11 cellular contexts compared by ENCODE assay signal in genomic region chr11:72227316-72228228, GRCh38. TPM values are rescaled to one million over a fixed set of nuclear protein-coding genes. Genes with fewer than 3 reads are reported as not detected.
DNase-seq lines count a peak whose midpoint lies in the region; ATAC-seq lines count a peak whose summit lies in the region.
"Had no signal": no experiment of that assay in that cellular context is flagged by ENCODE, and none has a peak within 500 bp of the region (broad histone marks: within the 10 kb centered on the region; RNA-seq: fewer than 3 reads in every experiment).

No MANE protein-coding gene starts in this region.

- H3K27me3 ChIP-seq in BLaER1 treated with 17β-estradiol and CSF1 and Interleukin-3, amounts not matched to agents 10 nM and 100 nM, result no peaks in the 10 kb centered on the region

- H3K4me1 ChIP-seq in BLaER1 treated with 17β-estradiol and CSF1 and Interleukin-3, amounts not matched to agents 10 nM and 100 nM, result peaks cover 33 to 77% (median 42%) of the 10 kb centered on the region in 10 experiments

- H3K27ac ChIP-seq in BLaER1 treated with 17β-estradiol and CSF1 and Interleukin-3, amounts not matched to agents 10 nM and 100 nM, result 0 out of 22 replicates have a peak overlapping the region, but pooled peaks of 1 of the 11 experiments have one; percentile 9

- H3K4me2 ChIP-seq in BLaER1 treated with 17β-estradiol and CSF1 and Interleukin-3, amounts not matched to agents 10 nM and 100 nM, result peak overlapping the region in 10 of 11 experiments; percentile 13 to 99 (median 96); a peak in 11 of 22 replicates

- in situ Hi-C loops in G401 (cut with HindIII; ENCODE audit: low sequenced_read_pairs), result no loop called here

- H3K4me3 Mint-ChIP-seq in activated naive CD8-positive, alpha-beta T cell treated with anti-CD3 and anti-CD28 coated beads for 36 hours, result no peak overlapping the region

- DNase-seq in Jurkat, Clone E6-1 (ENCODE audit: low read depth, low spot score), result peak; percentile 42
- DNase-seq in SHP77 (lab: John Stamatoyannopoulos, UW) (peak; percentile 97 to 98), mesenteric fat pad (ENCODE audit: low spot score) (peak; percentile 87), G401 (ENCODE audit: low spot score) (no peak)
- no peak for DNase-seq in activated naive CD8-positive, alpha-beta T cell treated with anti-CD3 and anti-CD28 coated beads for 36 hours
- DNase-seq: EL had no signal

- H4K20me1 ChIP-seq in BLaER1 treated with 17β-estradiol and CSF1 and Interleukin-3, amounts not matched to agents 10 nM and 100 nM, result peaks cover 45 to 76% (median 68%) of the 10 kb centered on the region in 11 experiments

- ATAC-seq in GM18861 (IDR thresholded peaks at IDR 0.05; ENCODE audit: unreplicated experiment) (no peak), HG03439 (IDR thresholded peaks at IDR 0.05; ENCODE audit: unreplicated experiment) (no peak)

- H3K27ac Mint-ChIP-seq in activated naive CD8-positive, alpha-beta T cell treated with anti-CD3 and anti-CD28 coated beads for 36 hours, result no peak overlapping the region

- peaks cover 57 to 67% (median 63%) of the 10 kb centered on the region in 11 experiments for H3K36me3 ChIP-seq in BLaER1 treated with 17β-estradiol and CSF1 and Interleukin-3, amounts not matched to agents 10 nM and 100 nM

- H3K9me3 ChIP-seq in BLaER1 treated with 17β-estradiol and CSF1 and Interleukin-3, amounts not matched to agents 10 nM and 100 nM (replicated peaks in 1 of 11), result no peaks in the 10 kb centered on the region

- H3K4me1 Mint-ChIP-seq in activated naive CD8-positive, alpha-beta T cell treated with anti-CD3 and anti-CD28 coated beads for 36 hours, result peaks cover 13% of the 10 kb centered on the region

- H3K4me3 ChIP-seq in BLaER1 treated with 17β-estradiol and CSF1 and Interleukin-3, amounts not matched to agents 10 nM and 100 nM, result no peak overlapping the region
- no peak overlapping the region for H3K4me3 ChIP-seq in Jurkat, Clone E6-1 (ENCODE audit: low read length)

- no peaks in the 10 kb centered on the region for H3K27me3 Mint-ChIP-seq in activated naive CD8-positive, alpha-beta T cell treated with anti-CD3 and anti-CD28 coated beads for 36 hours
- H3K27me3 Mint-ChIP-seq: IgD-negative memory B cell had no signal

- peak overlapping the region in 9 of 11 experiments; percentile 5 to 97 (median 93); a peak in 8 of 22 replicates for H3K9ac ChIP-seq in BLaER1 treated with 17β-estradiol and CSF1 and Interleukin-3, amounts not matched to agents 10 nM and 100 nM

- H3K36me3 Mint-ChIP-seq in activated naive CD8-positive, alpha-beta T cell treated with anti-CD3 and anti-CD28 coated beads for 36 hours, result peaks cover 15% of the 10 kb centered on the region

- H3K9me3 Mint-ChIP-seq in activated naive CD8-positive, alpha-beta T cell treated with anti-CD3 and anti-CD28 coated beads for 36 hours, result no peaks in the 10 kb centered on the region
- H3K9me3 Mint-ChIP-seq: IgD-negative memory B cell had no signal

RNA-seq across cellular contexts. Expression of gene INPPL1, which starts 3.0 kb away (rescaled TPM):
- polyA plus RNA-seq in Jurkat, Clone E6-1 (2012; ENCODE audit: insufficient read depth, insufficient read length), result 49.1 TPM
- 107 TPM for total RNA-seq in mesenteric fat pad
- 10 to 100 TPM; 69.5 to 71.2 TPM for total RNA-seq in activated naive CD8-positive, alpha-beta T cell treated with anti-CD3 and anti-CD28 coated beads for 36 hours
- total RNA-seq in G401 (2014; rRNA removed; shearing (Covaris generic)), result 53.0 and 60.1 TPM in 2 replicates

RNA-seq across cellular contexts. Expression of gene FOLR2, which starts 11.0 kb away (rescaled TPM):
- not detected for polyA plus RNA-seq in Jurkat, Clone E6-1 (2012; ENCODE audit: insufficient read depth, insufficient read length)
- total RNA-seq in mesenteric fat pad, result 77.3 TPM
- not detected for total RNA-seq in activated naive CD8-positive, alpha-beta T cell treated with anti-CD3 and anti-CD28 coated beads for 36 hours
- total RNA-seq in G401 (2014; rRNA removed; shearing (Covaris generic)), result not detected in 2 replicates

RNA-seq across cellular contexts. Expression of gene PHOX2A, which starts 16.4 kb away (rescaled TPM):
- polyA plus RNA-seq in Jurkat, Clone E6-1 (2012; ENCODE audit: insufficient read depth, insufficient read length), result not detected
- total RNA-seq in mesenteric fat pad, result not detected
- not detected for total RNA-seq in activated naive CD8-positive, alpha-beta T cell treated with anti-CD3 and anti-CD28 coated beads for 36 hours
- total RNA-seq in G401 (2014; rRNA removed; shearing (Covaris generic)), result not detected in 2 replicates
- total RNA-seq: mononuclear cell had no signal
- polyA plus RNA-seq: IgD-negative memory B cell had no signal

RNA-seq across cellular contexts. Expression of gene FOLR1, which starts 35.6 kb away (rescaled TPM):
- polyA plus RNA-seq in Jurkat, Clone E6-1 (2012; ENCODE audit: insufficient read depth, insufficient read length), result not detected
- 0.32 TPM for total RNA-seq in mesenteric fat pad
- total RNA-seq in activated naive CD8-positive, alpha-beta T cell treated with anti-CD3 and anti-CD28 coated beads for 36 hours, result not detected
- 1.4 TPM in 1 of 2 replicates, not detected in the other for total RNA-seq in G401 (2014; rRNA removed; shearing (Covaris generic))
- total RNA-seq: mononuclear cell had no signal
- polyA plus RNA-seq: IgD-negative memory B cell had no signal

Comparison
In these comparisons a context has a peak if more than half of its experiments do, and no peak if none do; other contexts are left out.
1. DNase-seq: peak in Jurkat, Clone E6-1 (single experiment), SHP77 (2 of 2) and mesenteric fat pad (single experiment); none in activated naive CD8-positive, alpha-beta T cell treated with anti-CD3 and anti-CD28 coated beads for 36 hours (single experiment) and G401 (single experiment).
2. RNA of gene FOLR2, which starts 11.0 kb away (total RNA-seq): 77.3 TPM in mesenteric fat pad (single experiment); not detected in activated naive CD8-positive, alpha-beta T cell treated with anti-CD3 and anti-CD28 coated beads for 36 hours and not detected in G401; every median in the first group is over 10 times any median in the second.